ENCODE assay signal across 20 cellular contexts in genomic region chr14:102146423-102146822, GRCh38.
"Had no signal": no experiment of that assay in that cellular context is flagged by ENCODE, and none has a peak within 500 bp of the region (broad histone marks: within the 10 kb centered on the region; RNA-seq: fewer than 3 reads in every experiment).

No MANE protein-coding gene starts in this region.

- H3K9me3 Mint-ChIP-seq: activated naive CD4-positive, alpha-beta T cell treated with anti-CD3 and anti-CD28 coated beads, Interleukin-2, amount 50 U/mL, for 72 hours had no signal

- H3K4me3 ChIP-seq: adrenal gland, SJSA1 had no signal

- H3K4me1 ChIP-seq: SJSA1 had no signal

- DNase-seq: activated CD4-positive, alpha-beta T cell treated with anti-CD3 and anti-CD28 coated beads for 48 hours; activated CD4-positive, alpha-beta T cell treated with anti-CD3 and anti-CD28 coated beads, Interleukin-2, amount 50 U/mL, for 48 hours; activated CD4-positive, CD25-positive, alpha-beta regulatory T cell treated with anti-CD3 and anti-CD28 coated beads, Interleukin-2, amount 50 U/mL, for 72 hours; activated T-cell treated with anti-CD3 and anti-CD28 coated beads for 4 hours; anterior cingulate cortex; IMR-90; Kasumi-1; KBM-7; NCI-H1048; NCI-H146; NCI-H187 treated with DMSO at 0.1 percent for 48 hours; NCI-H2081 treated with DMSO at 0.1 percent for 48 hours; NCI-H446; NCI-H524; PC-3; SHP77; SW 1271 had no signal

- H3K27me3 ChIP-seq: adrenal gland, SJSA1 had no signal

- H3K9me3 ChIP-seq: adrenal gland, SJSA1 had no signal

- H3K36me3 ChIP-seq: adrenal gland, SJSA1 had no signal
